15 cellular contexts compared by ENCODE assay signal in the genomic region with DNA sequence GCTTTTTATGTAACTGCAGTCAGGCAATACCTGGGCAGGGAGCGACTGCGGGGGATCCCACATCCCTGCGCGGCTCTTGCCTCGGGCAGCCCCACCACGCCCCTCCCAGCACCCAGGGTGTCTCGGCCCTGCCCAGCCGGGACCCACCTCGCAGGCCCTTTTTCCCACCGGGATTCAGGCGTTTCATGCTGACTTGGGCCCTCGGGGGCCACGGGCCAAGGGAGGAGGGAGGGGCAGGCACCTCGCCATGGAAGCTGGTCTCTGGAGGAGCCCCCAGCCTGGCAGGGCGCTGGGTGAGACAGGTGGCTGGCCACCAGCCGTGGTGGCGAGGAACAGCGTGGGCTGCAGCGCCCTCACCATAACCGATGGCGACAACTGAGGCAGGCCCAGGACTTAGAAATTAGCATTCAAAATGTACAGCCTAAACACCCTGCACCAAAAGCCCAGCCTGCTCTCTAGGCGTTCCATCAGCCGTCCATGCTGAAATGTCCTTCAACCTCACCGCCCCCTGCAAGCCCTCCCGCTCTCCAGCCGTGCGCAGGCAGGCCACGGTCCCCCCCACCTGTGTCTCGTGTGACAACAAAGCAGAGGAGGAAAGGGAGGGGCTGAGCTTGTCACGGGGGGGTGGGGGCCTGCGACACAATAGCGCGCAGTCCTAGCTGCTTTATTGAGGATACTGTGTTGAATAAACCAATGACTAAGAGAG. TPM values are rescaled to one million over a fixed set of nuclear protein-coding genes. Genes with fewer than 3 reads are reported as not detected.
A peak's percentile ranks its signal among the peaks of the same experiment; 100 is the strongest.
DNase-seq lines count a peak whose midpoint lies in the region; ATAC-seq and TF ChIP-seq lines count a peak whose summit lies in the region.
"Had no signal": no experiment of that assay in that cellular context is flagged by ENCODE, and none has a peak within 500 bp of the region (broad histone marks: within the 10 kb centered on the region; RNA-seq: fewer than 3 reads in every experiment).

No MANE protein-coding gene starts in this region.

- H3K9me3 ChIP-seq in DND-41 (ENCODE audit: insufficient read depth, low read length, severe bottlenecking): no peaks in the 10 kb centered on the region
- H3K9me3 ChIP-seq in Panc1 (ENCODE audit: control insufficient read depth, insufficient read depth, low read depth, low read length): no peaks in the 10 kb centered on the region
- H3K9me3 ChIP-seq in neuronal stem cell (replicated peaks in 1 of 2; ENCODE audit: control insufficient read depth in 2 of 2, insufficient read depth in 1 of 2, low read depth in 1 of 2, low read length in 2 of 2): peaks cover 0 to 1% of the 10 kb centered on the region in 2 donors
- H3K9me3 ChIP-seq: BE2C had no signal

- no TSS peak for BruUV-seq in Panc1 (replicated peaks; lab: Mats Ljungman, UMichigan)

- H3K9me3 Mint-ChIP-seq in CD14-positive monocyte: peaks cover 0 to 4% (median 0%) of the 10 kb centered on the region in 7 donors

- no CpG with 5 or more reads among the region's 33 CpGs for WGBS in neuronal stem cell (ENCODE audit: extremely low coverage in 2 of 2, insufficient read length in 2 of 2, insufficient replicate concordance in 1 of 2), 2 donors

- peak overlapping the region; percentile 11 for H3K18ac ChIP-seq in neuronal stem cell (ENCODE audit: low read length)

- peak overlapping the region; percentile 58 for H2AK5ac ChIP-seq in neuronal stem cell (ENCODE audit: low read depth, low read length)

- peak overlapping the region in 1 of 7 donors; percentile 24 for H3K27ac Mint-ChIP-seq in CD14-positive monocyte

- intact Hi-C loops in CD14-positive monocyte (cut with micrococcal nuclease) (loop anchor here (5.0 to 10.0 kb wide), 2 partner anchors 1153 to 1170 kb away; a partner anchor contains a TSS), Panc1 (cut with micrococcal nuclease; ENCODE audit: unreplicated experiment) (loop anchor here (5.0 to 10.0 kb wide), 2 partner anchors 1040 to 1103 kb away; no protein-coding TSS in a partner anchor)

- H3K9ac ChIP-seq in DND-41 (ENCODE audit: low read depth, low read length) (no peak overlapping the region), neuronal stem cell (ENCODE audit: low read depth, low read length, poor library complexity) (no peak overlapping the region)

- peaks cover 6% of the 10 kb centered on the region for H3K4me1 Mint-ChIP-seq in CD14-positive monocyte

- ATAC-seq in DND-41 (ENCODE audit: insufficient read depth, low read depth) (peak; percentile 58), Panc1 (0 out of 2 replicates have a peak, but pooled peaks have one; percentile 14)
- ATAC-seq: GM12878 had no signal

- TF ChIP-seq CTCF in CD14-positive monocyte (IDR thresholded peaks at IDR 0.05) (no peak), DND-41 (IDR thresholded peaks at IDR 0.05; ENCODE audit: borderline replicate concordance, extremely low read depth, low read length, poor library complexity, severe bottlenecking) (no peak), Panc1 (IDR thresholded peaks at IDR 0.05) (no peak)

- H3K4ac ChIP-seq in neuronal stem cell (ENCODE audit: low read length): no peak overlapping the region

- no peak overlapping the region for H2AFZ ChIP-seq in DND-41 (ENCODE audit: low read depth, low read length)
- no peak overlapping the region for H2AFZ ChIP-seq in neuronal stem cell (ENCODE audit: low read length)

- peak overlapping the region; percentile 61 for H3K4me2 ChIP-seq in DND-41 (ENCODE audit: insufficient read depth, low read length)
- no peak overlapping the region for H3K4me2 ChIP-seq in neuronal stem cell (ENCODE audit: insufficient read depth, low read length, poor library complexity, severe bottlenecking)

- H3K36me3 ChIP-seq in DND-41 (ENCODE audit: insufficient read depth, low read length) (no peaks in the 10 kb centered on the region), Panc1 (ENCODE audit: control insufficient read depth, insufficient read depth, low read length) (no peaks in the 10 kb centered on the region), neuronal stem cell (replicated peaks in 1 of 2; ENCODE audit: control insufficient read depth in 2 of 2, insufficient read depth in 2 of 2, low read length in 2 of 2) (no peaks in the 10 kb centered on the region)
- H3K36me3 ChIP-seq: BE2C had no signal

- DNase-seq in CD14-positive monocyte (ENCODE audit: low spot score): peak; percentile 39
- no peak for DNase-seq in DND-41
- no peak for DNase-seq in Panc1 (ENCODE audit: low read depth, low spot score)
- DNase-seq in neuronal stem cell (ENCODE audit: low spot score): no peak
- DNase-seq in occipital lobe (lab: John Stamatoyannopoulos, UW): no peak
- DNase-seq in substantia nigra (lab: John Stamatoyannopoulos, UW): no peak
- DNase-seq in GF-D8 (lab: John Stamatoyannopoulos, UW): no peak
- DNase-seq: BE2C, DMS153, GOT3, NCI-H1092 treated with DMSO at 0.1 percent for 48 hours, NCI-H187, NCI-H2171 treated with DMSO at 0.1 percent for 48 hours, SIG-M5 had no signal

- H3K14ac ChIP-seq in neuronal stem cell (ENCODE audit: low read length): no peak overlapping the region

- H2BK5ac ChIP-seq in neuronal stem cell (ENCODE audit: low read length): no peak overlapping the region

- in situ Hi-C loops in Panc1 (cut with HindIII; ENCODE audit: low pct_unique_long_range_greater_than_20kb, low sequenced_read_pairs): no loop called here

- no peak overlapping the region for H2BK15ac ChIP-seq in neuronal stem cell (ENCODE audit: low read length)

- H3K4me1 ChIP-seq in DND-41 (ENCODE audit: insufficient read depth, low read length) (peaks cover 26% of the 10 kb centered on the region), Panc1 (ENCODE audit: control insufficient read depth, insufficient read depth, low read length) (peaks cover 7% of the 10 kb centered on the region; the same call in 1 of the 2 replicates), neuronal stem cell (ENCODE audit: control insufficient read depth in 2 of 2, insufficient read depth in 1 of 2, low read depth in 1 of 2, low read length in 2 of 2) (peaks cover 2 to 3% of the 10 kb centered on the region in 2 donors)

- H3K27me3 Mint-ChIP-seq in CD14-positive monocyte (ENCODE audit: low read depth in 3 of 3): peaks cover 34 to 68% (median 40%) of the 10 kb centered on the region in 3 donors

- H3K4me3 Mint-ChIP-seq in CD14-positive monocyte: no peak overlapping the region

- no peaks in the 10 kb centered on the region for H3K36me3 Mint-ChIP-seq in CD14-positive monocyte

- H3K27me3 ChIP-seq in DND-41 (ENCODE audit: insufficient read depth, low read length, poor library complexity) (peaks cover 10% of the 10 kb centered on the region), Panc1 (ENCODE audit: control insufficient read depth, insufficient read depth, low read length) (peaks cover 9% of the 10 kb centered on the region), neuronal stem cell (ENCODE audit: control insufficient read depth in 3 of 3, insufficient read depth in 3 of 3, low read depth in 1 of 3, low read length in 3 of 3) (peaks cover 0 to 28% (median 0%) of the 10 kb centered on the region in 3 experiments)

- H3K4me3 ChIP-seq in DND-41 (ENCODE audit: low read depth in 1 of 2, low read length in 2 of 2): peak overlapping the region in 1 of 2 experiments; percentile 18; a peak in 2 of 4 replicates
- peak overlapping the region; percentile 7 to 38; a peak in 3 of 4 replicates for H3K4me3 ChIP-seq in Panc1 (ENCODE audit: low read depth in 2 of 2, low read length in 2 of 2)
- H3K4me3 ChIP-seq in neuronal stem cell (ENCODE audit: low read length in 2 of 2): no peak overlapping the region
- H3K4me3 ChIP-seq: GM12878 had no signal

- H3K27ac ChIP-seq in DND-41 (ENCODE audit: low read length): no peak overlapping the region
- no peak overlapping the region for H3K27ac ChIP-seq in Panc1 (ENCODE audit: low read length)
- H3K27ac ChIP-seq in neuronal stem cell (replicated peaks; ENCODE audit: low read length): no peak overlapping the region
- no peak overlapping the region for H3K27ac ChIP-seq in substantia nigra (ENCODE audit: low read depth, low read length, poor library complexity, severe bottlenecking)

- H3K23ac ChIP-seq in neuronal stem cell (ENCODE audit: low read depth, low read length, poor library complexity): peak overlapping the region; percentile 36

- no peaks in the 10 kb centered on the region for H3K79me2 ChIP-seq in DND-41 (ENCODE audit: insufficient read depth, low read length)

- POLR2A ChIA-PET in Panc1 (lab: Charles Lee): no interaction called here

- H4K20me1 ChIP-seq in DND-41 (ENCODE audit: insufficient read depth, low read length): no peaks in the 10 kb centered on the region; the same call in 1 of the 2 replicates

- H4K91ac ChIP-seq in neuronal stem cell (ENCODE audit: low read depth, low read length, poor library complexity): no peak overlapping the region

- no peak overlapping the region for H2BK12ac ChIP-seq in neuronal stem cell (ENCODE audit: low read length)

- CTCF ChIA-PET in Panc1 (lab: Charles Lee): no interaction called here

- H2BK120ac ChIP-seq in neuronal stem cell (ENCODE audit: low read depth, low read length): no peak overlapping the region

- H3K79me1 ChIP-seq in neuronal stem cell (ENCODE audit: low read depth, low read length): no peaks in the 10 kb centered on the region

- H4K8ac ChIP-seq in neuronal stem cell (ENCODE audit: low read depth, low read length): no peak overlapping the region

RNA-seq across cellular contexts. Expression of a gene that starts 15.1 kb away (rescaled TPM):
- polyA plus RNA-seq in CD14-positive monocyte: not detected
- 6.7 TPM for total RNA-seq in Panc1 (2021; ENCODE audit: unreplicated experiment)
- 3.5 TPM for polyA plus RNA-seq in Panc1 (2012; ENCODE audit: insufficient read length)
- 0.52 TPM for polyA plus RNA-seq in neuronal stem cell (2013, experiment 1 of 2)
- 0.53 TPM for polyA plus RNA-seq in neuronal stem cell (2013, experiment 2 of 2)
- 4.8 TPM for total RNA-seq in occipital lobe

Comparison
In these comparisons a context has a peak if more than half of its experiments do, and no peak if none do; other contexts are left out.
1. H3K4me3 ChIP-seq: peak in Panc1 (2 of 2); none in neuronal stem cell (0 of 2).